In genomic region chr9:129036923-129037766, GRCh38 we compare ENCODE assay signal across 8 cellular contexts.
DNase-seq lines count a peak whose midpoint lies in the region; ATAC-seq and TF ChIP-seq lines count a peak whose summit lies in the region.

No MANE protein-coding gene starts in this region.

- H3K4me3 Mint-ChIP-seq in activated naive CD8-positive, alpha-beta T cell = peak overlapping the region; percentile 96
- H3K4me3 Mint-ChIP-seq in stimulated activated effector memory CD8-positive, alpha-beta T cell treated with anti-CD3 and anti-CD28 coated beads, Interleukin-12 subunit alpha, Interleukin-12 subunit beta, amount 100 ng/mL, for 72 hours = peak overlapping the region; percentile 94

- H3K27ac ChIP-seq in iPS-18a (ENCODE audit: low read length) = no peak overlapping the region

- H3K27me3 Mint-ChIP-seq in activated naive CD8-positive, alpha-beta T cell = no peaks in the 10 kb centered on the region

- no peaks in the 10 kb centered on the region for H3K9me3 ChIP-seq in iPS-18a (ENCODE audit: control insufficient read depth, low read depth, low read length)

- H3K4me1 ChIP-seq in iPS-18a (ENCODE audit: control insufficient read depth, low read depth, low read length) = peaks cover 6% of the 10 kb centered on the region

- H3K9me3 Mint-ChIP-seq in activated naive CD8-positive, alpha-beta T cell (ENCODE audit: low read depth) = no peaks in the 10 kb centered on the region
- H3K9me3 Mint-ChIP-seq in stimulated activated effector memory CD8-positive, alpha-beta T cell treated with anti-CD3 and anti-CD28 coated beads, Interleukin-12 subunit alpha, Interleukin-12 subunit beta, amount 100 ng/mL, for 72 hours = no peaks in the 10 kb centered on the region

- H3K27me3 ChIP-seq in iPS-18a (ENCODE audit: control insufficient read depth, insufficient read depth, low read length) = no peaks in the 10 kb centered on the region

- no peak for DNase-seq in stimulated activated effector memory CD8-positive, alpha-beta T cell treated with anti-CD3 and anti-CD28 coated beads, Interleukin-12 subunit alpha, Interleukin-12 subunit beta, amount 100 ng/mL, for 72 hours (ENCODE audit: low spot score in 2 of 2)
- DNase-seq in activated CD4-positive, CD25-positive, alpha-beta regulatory T cell treated with anti-CD3 and anti-CD28 coated beads, Interleukin-2, amount 50 U/mL, for 72 hours = no peak
- no peak for DNase-seq in NCI-H2029 (lab: John Stamatoyannopoulos, UW)
- no peak for DNase-seq in stimulated activated naive CD4-positive, alpha-beta T cell (lab: John Stamatoyannopoulos, UW)

- peaks cover 27% of the 10 kb centered on the region for H3K4me1 Mint-ChIP-seq in activated naive CD8-positive, alpha-beta T cell (ENCODE audit: low read depth)
- H3K4me1 Mint-ChIP-seq in stimulated activated effector memory CD8-positive, alpha-beta T cell treated with anti-CD3 and anti-CD28 coated beads, Interleukin-12 subunit alpha, Interleukin-12 subunit beta, amount 100 ng/mL, for 72 hours = peaks cover 38% of the 10 kb centered on the region

- ATAC-seq in HG03469 (IDR thresholded peaks at IDR 0.05; ENCODE audit: unreplicated experiment) (peak; percentile 4), GM18505 (IDR thresholded peaks at IDR 0.05; ENCODE audit: unreplicated experiment) (no peak)
- no peak for ATAC-seq in stimulated activated effector memory CD8-positive, alpha-beta T cell treated with anti-CD3 and anti-CD28 coated beads, Interleukin-12 subunit alpha, Interleukin-12 subunit beta, amount 100 ng/mL, for 72 hours

- peak overlapping the region; percentile 85 for H3K27ac Mint-ChIP-seq in activated naive CD8-positive, alpha-beta T cell
- H3K27ac Mint-ChIP-seq in stimulated activated effector memory CD8-positive, alpha-beta T cell treated with anti-CD3 and anti-CD28 coated beads, Interleukin-12 subunit alpha, Interleukin-12 subunit beta, amount 100 ng/mL, for 72 hours = peak overlapping the region; percentile 93

- H3K36me3 Mint-ChIP-seq in activated naive CD8-positive, alpha-beta T cell = peaks cover 2% of the 10 kb centered on the region
- H3K36me3 Mint-ChIP-seq in stimulated activated effector memory CD8-positive, alpha-beta T cell treated with anti-CD3 and anti-CD28 coated beads, Interleukin-12 subunit alpha, Interleukin-12 subunit beta, amount 100 ng/mL, for 72 hours = peaks cover 22% of the 10 kb centered on the region

- peak overlapping the region; percentile 87 for H3K4me3 ChIP-seq in iPS-18a (ENCODE audit: low read length)

- TF ChIP-seq POLR2A in GM18505 (IDR thresholded peaks at IDR 0.05; ENCODE audit: borderline replicate concordance, extremely low read depth, insufficient read depth, insufficient read length) = no peak

- H3K9ac ChIP-seq in iPS-18a (ENCODE audit: low read length) = peak overlapping the region; percentile 58

- peaks cover 8% of the 10 kb centered on the region for H3K36me3 ChIP-seq in iPS-18a (ENCODE audit: control insufficient read depth, low read depth, low read length)
